10 cellular contexts compared by ENCODE assay signal in the genomic region with DNA sequence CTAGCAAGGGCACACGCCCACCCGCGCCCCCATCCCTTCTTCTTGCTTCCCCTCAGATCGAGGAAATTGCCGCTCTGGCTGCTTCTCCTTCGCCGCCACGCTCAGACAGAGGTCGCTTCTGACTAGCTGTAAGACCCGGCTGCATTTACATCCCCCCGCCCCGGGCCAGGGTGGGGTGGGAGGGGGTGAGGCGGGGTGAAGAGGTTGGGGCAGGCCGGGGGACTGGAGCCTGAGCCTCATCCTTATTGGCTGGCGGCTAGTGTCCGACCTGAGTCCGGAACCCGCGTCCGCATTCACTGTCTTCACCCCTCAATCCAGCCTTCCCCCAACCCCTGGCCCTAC. TPM values are rescaled to one million over a fixed set of nuclear protein-coding genes. Genes with fewer than 3 reads are reported as not detected.
DNase-seq lines count a peak whose midpoint lies in the region; ATAC-seq and TF ChIP-seq lines count a peak whose summit lies in the region.
"Had no signal": no experiment of that assay in that cellular context is flagged by ENCODE, and none has a peak within 500 bp of the region (broad histone marks: within the 10 kb centered on the region; RNA-seq: fewer than 3 reads in every experiment).

No MANE protein-coding gene starts in this region.

- no peak for DNase-seq in HFFc6
- DNase-seq in ascending aorta (ENCODE audit: low spot score in 2 of 2): no peak
- no peak for DNase-seq in left lobe of liver (ENCODE audit: low spot score)
- DNase-seq in T-helper 2 cell: no peak
- DNase-seq: adrenal gland, NCI-H187 had no signal

- TF ChIP-seq CTCF in HFFc6 (IDR thresholded peaks at IDR 0.05): no peak
- no peak for TF ChIP-seq CTCF in ascending aorta (IDR thresholded peaks at IDR 0.05)

- peak overlapping the region; percentile 61 to 69 for H3K4me3 ChIP-seq in ascending aorta

- H3K27ac ChIP-seq in ascending aorta: no peak overlapping the region
- H3K27ac ChIP-seq: adrenal gland had no signal

- peaks cover 20% of the 10 kb centered on the region for H3K4me1 Mint-ChIP-seq in HFFc6 (ENCODE audit: low read depth)
- H3K4me1 Mint-ChIP-seq in stimulated activated memory B cell treated with anti-CD40 and anti-IgM and Interleukin-4, amounts not matched to agents 10 μg/mL and 1 μg/mL and 100 μg/mL, for 72 hours: peaks cover 53% of the 10 kb centered on the region

- ATAC-seq in left lobe of liver (peak; percentile 6), HG02571 (IDR thresholded peaks at IDR 0.05; ENCODE audit: unreplicated experiment) (no peak), HG03139 (IDR thresholded peaks at IDR 0.05; ENCODE audit: unreplicated experiment) (no peak)
- ATAC-seq in stimulated activated memory B cell treated with anti-CD40 and anti-IgM and Interleukin-4, amounts not matched to agents 10 μg/mL and 1 μg/mL and 100 μg/mL, for 72 hours: no peak

- H3K27ac Mint-ChIP-seq in HFFc6: no peak overlapping the region
- no peak overlapping the region for H3K27ac Mint-ChIP-seq in stimulated activated memory B cell treated with anti-CD40 and anti-IgM and Interleukin-4, amounts not matched to agents 10 μg/mL and 1 μg/mL and 100 μg/mL, for 72 hours

- peaks cover 9 to 17% of the 10 kb centered on the region in 2 donors for H3K4me1 ChIP-seq in ascending aorta

- peak overlapping the region; percentile 73 for H3K4me3 Mint-ChIP-seq in HFFc6
- H3K4me3 Mint-ChIP-seq in stimulated activated memory B cell treated with anti-CD40 and anti-IgM and Interleukin-4, amounts not matched to agents 10 μg/mL and 1 μg/mL and 100 μg/mL, for 72 hours: peak overlapping the region; percentile 74

- H3K27me3 Mint-ChIP-seq in HFFc6 (ENCODE audit: insufficient read depth): peaks cover 66% of the 10 kb centered on the region
- no peaks in the 10 kb centered on the region for H3K27me3 Mint-ChIP-seq in stimulated activated memory B cell treated with anti-CD40 and anti-IgM and Interleukin-4, amounts not matched to agents 10 μg/mL and 1 μg/mL and 100 μg/mL, for 72 hours

- no peaks in the 10 kb centered on the region for H3K9me3 ChIP-seq in ascending aorta
- H3K9me3 ChIP-seq: adrenal gland had no signal

- no peaks in the 10 kb centered on the region for H3K9me3 Mint-ChIP-seq in HFFc6
- H3K9me3 Mint-ChIP-seq in stimulated activated memory B cell treated with anti-CD40 and anti-IgM and Interleukin-4, amounts not matched to agents 10 μg/mL and 1 μg/mL and 100 μg/mL, for 72 hours: no peaks in the 10 kb centered on the region

- H3K36me3 ChIP-seq in ascending aorta: no peaks in the 10 kb centered on the region
- H3K36me3 ChIP-seq: adrenal gland had no signal

- intact Hi-C loops in ascending aorta (cut with DNase I): no loop called here

- H3K27me3 ChIP-seq in ascending aorta: peaks cover 24% of the 10 kb centered on the region

- 0 out of 2 replicates have a peak, but pooled peaks cover 5% of the 10 kb centered on the region for H3K36me3 Mint-ChIP-seq in HFFc6 (ENCODE audit: low read depth)
- no peaks in the 10 kb centered on the region for H3K36me3 Mint-ChIP-seq in stimulated activated memory B cell treated with anti-CD40 and anti-IgM and Interleukin-4, amounts not matched to agents 10 μg/mL and 1 μg/mL and 100 μg/mL, for 72 hours

RNA-seq across cellular contexts. Expression of gene NR5A2, which starts 11.1 kb away (rescaled TPM):
- total RNA-seq in HFFc6 (2021; fragmentation: NEBNext Ultra II Directional; extraction: Animal tissue kit (Norgen Biotek cat#: 25700)): 1 to 10 TPM in 3 of 6 experiments, under 1 TPM in 3; 0.09 to 1.9 (median 0.97) TPM
- total RNA-seq in ascending aorta: 12.7 TPM
- 27.9 TPM for total RNA-seq in left lobe of liver
- total RNA-seq: mononuclear cell had no signal
